2 cellular contexts compared by ENCODE assay signal in the genomic region with DNA sequence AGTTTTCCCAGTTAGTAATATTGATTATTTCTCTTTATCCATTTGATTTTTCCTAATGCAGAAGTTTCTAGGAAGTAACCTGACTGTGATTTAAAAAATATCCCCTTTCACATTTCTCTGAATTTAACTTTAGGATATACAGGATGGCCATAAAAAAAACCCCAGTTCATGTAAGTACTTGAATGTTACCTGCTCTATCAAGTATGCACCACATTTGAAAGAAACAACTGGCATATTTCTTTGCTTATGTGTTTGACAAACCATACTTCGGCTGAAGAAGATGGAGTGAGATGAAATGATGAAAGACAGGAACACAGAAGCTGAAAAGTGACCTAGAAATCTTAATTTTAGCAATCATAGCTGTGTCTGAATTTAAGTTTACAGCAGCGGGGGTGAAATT.
TF ChIP-seq lines count a peak whose summit lies in the region.

No MANE protein-coding gene starts in this region.

TF ChIP-seq in SK-N-SH, 30 proteins besides CTCF, POLR2A, EP300 and RAD21 (continued from another document):
- TF ChIP-seq, protein P1, sequence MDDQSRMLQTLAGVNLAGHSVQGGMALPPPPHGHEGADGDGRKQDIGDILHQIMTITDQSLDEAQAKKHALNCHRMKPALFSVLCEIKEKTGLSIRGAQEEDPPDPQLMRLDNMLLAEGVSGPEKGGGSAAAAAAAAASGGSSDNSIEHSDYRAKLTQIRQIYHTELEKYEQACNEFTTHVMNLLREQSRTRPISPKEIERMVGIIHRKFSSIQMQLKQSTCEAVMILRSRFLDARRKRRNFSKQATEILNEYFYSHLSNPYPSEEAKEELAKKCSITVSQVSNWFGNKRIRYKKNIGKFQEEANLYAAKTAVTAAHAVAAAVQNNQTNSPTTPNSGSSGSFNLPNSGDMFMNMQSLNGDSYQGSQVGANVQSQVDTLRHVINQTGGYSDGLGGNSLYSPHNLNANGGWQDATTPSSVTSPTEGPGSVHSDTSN (IDR thresholded peaks at IDR 0.05), result no peak
- TF ChIP-seq GABPA (IDR thresholded peaks at IDR 0.05; ENCODE audit: low read depth) (no peak), TAF1 (IDR thresholded peaks at IDR 0.05; ENCODE audit: borderline replicate concordance, low read depth, low read length) (no peak), RFX5 (IDR thresholded peaks at IDR 0.05; ENCODE audit: low read length) (no peak), IRF3 (IDR thresholded peaks at IDR 0.05; ENCODE audit: low read depth, low read length) (no peak), REST (IDR thresholded peaks at IDR 0.05; ENCODE audit: low read depth, low read length) (no peak), NFIC (IDR thresholded peaks at IDR 0.05; ENCODE audit: borderline replicate concordance) (no peak), YY1 (IDR thresholded peaks at IDR 0.05; ENCODE audit: low read depth) (no peak)

TF ChIP-seq in SK-N-SH treated with all-trans-retinoic acid at 6 μM for 48 hours, 23 proteins besides CTCF, POLR2A, EP300 and RAD21 (continued from another document):
- TF ChIP-seq CREB5 (CRISPR knock-in tag; IDR thresholded peaks at IDR 0.05; ENCODE audit: low read depth) (no peak), PATZ1 (CRISPR knock-in tag; IDR thresholded peaks at IDR 0.05; ENCODE audit: borderline replicate concordance) (no peak), PPARA (CRISPR knock-in tag; IDR thresholded peaks at IDR 0.05; ENCODE audit: borderline replicate concordance) (no peak), TCF4 (CRISPR knock-in tag; IDR thresholded peaks at IDR 0.05; ENCODE audit: borderline replicate concordance) (no peak), ZFP3 (CRISPR knock-in tag; IDR thresholded peaks at IDR 0.05) (no peak), ZNF70 (CRISPR knock-in tag; IDR thresholded peaks at IDR 0.05) (no peak), OSR1 (CRISPR knock-in tag; IDR thresholded peaks at IDR 0.05) (no peak), ARNTL (CRISPR knock-in tag; IDR thresholded peaks at IDR 0.05; ENCODE audit: borderline replicate concordance, low read depth) (no peak), CSDC2 (CRISPR knock-in tag; IDR thresholded peaks at IDR 0.05) (no peak)
- TF ChIP-seq, protein P2, sequence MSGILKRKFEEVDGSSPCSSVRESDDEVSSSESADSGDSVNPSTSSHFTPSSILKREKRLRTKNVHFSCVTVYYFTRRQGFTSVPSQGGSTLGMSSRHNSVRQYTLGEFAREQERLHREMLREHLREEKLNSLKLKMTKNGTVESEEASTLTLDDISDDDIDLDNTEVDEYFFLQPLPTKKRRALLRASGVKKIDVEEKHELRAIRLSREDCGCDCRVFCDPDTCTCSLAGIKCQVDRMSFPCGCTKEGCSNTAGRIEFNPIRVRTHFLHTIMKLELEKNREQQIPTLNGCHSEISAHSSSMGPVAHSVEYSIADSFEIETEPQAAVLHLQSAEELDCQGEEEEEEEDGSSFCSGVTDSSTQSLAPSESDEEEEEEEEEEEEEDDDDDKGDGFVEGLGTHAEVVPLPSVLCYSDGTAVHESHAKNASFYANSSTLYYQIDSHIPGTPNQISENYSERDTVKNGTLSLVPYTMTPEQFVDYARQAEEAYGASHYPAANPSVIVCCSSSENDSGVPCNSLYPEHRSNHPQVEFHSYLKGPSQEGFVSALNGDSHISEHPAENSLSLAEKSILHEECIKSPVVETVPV (CRISPR knock-in tag; IDR thresholded peaks at IDR 0.05), result no peak
TF ChIP-seq in SK-N-SH treated with all-trans-retinoic acid at 6 μM for 48 hours: peak in this region for 0.
